13 cellular contexts compared by ENCODE assay signal in the genomic region with DNA sequence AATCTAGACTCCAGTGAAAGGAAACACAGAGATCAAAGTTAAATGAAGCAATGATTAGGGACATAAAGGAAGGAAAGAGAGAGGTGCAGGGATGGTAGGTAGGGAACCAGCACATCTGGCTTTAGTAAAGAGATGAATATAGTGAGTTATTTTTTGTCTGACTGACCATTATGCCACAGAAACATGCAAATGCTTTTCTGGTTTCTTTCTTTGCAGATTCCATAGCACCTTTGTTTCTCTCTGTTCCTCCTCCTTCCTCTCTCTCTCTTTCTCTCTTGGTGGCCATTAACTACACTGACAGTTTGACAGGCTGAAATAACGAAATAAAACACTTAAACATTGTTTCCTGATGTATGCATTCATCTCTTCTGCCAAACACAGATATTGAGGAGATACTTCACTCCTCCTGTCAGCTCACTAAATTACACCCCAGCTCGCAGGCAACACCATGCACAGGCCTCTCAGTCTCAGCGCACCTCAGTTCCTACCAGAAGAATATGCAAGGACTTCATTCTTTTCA.
DNase-seq lines count a peak whose midpoint lies in the region; ATAC-seq, FAIRE-seq and TF ChIP-seq lines count a peak whose summit lies in the region.
"Had no signal": no experiment of that assay in that cellular context is flagged by ENCODE, and none has a peak within 500 bp of the region (broad histone marks: within the 10 kb centered on the region; RNA-seq: fewer than 3 reads in every experiment).

No MANE protein-coding gene starts in this region.

- H3K27me3 ChIP-seq in MM.1S (replicated peaks; ENCODE audit: insufficient read depth, low read length): no peaks in the 10 kb centered on the region

- H3K4me2 ChIP-seq in MM.1S (ENCODE audit: low read depth, low read length): 0 out of 2 replicates have a peak overlapping the region, but pooled peaks have one; percentile 9

- DNase-seq in MM.1S (no peak), NCI-H1694 treated with DMSO at 0.1 percent for 48 hours (lab: John Stamatoyannopoulos, UW) (no peak), T-helper 1 cell (no peak), sciatic nerve (ENCODE audit: low spot score) (no peak), urothelium cell line (ENCODE audit: low spot score) (no peak)
- DNase-seq: activated naive CD8-positive, alpha-beta T cell treated with anti-CD3 and anti-CD28 coated beads, Interleukin-2, amount 10 ng/mL, durations not matched to agents 7 days and 5 days; NCI-H510A treated with DMSO at 0.1 percent for 48 hours had no signal

- H3F3A ChIP-seq in MM.1S (ENCODE audit: insufficient read depth, low read length): no peaks in the 10 kb centered on the region

- no peak overlapping the region for H2AFZ ChIP-seq in MM.1S (ENCODE audit: low read length)

- intact Hi-C loops in sciatic nerve (cut with DNase I): no loop called here

- no peak overlapping the region for H3K27ac ChIP-seq in MM.1S (ENCODE audit: low read length)
- H3K27ac ChIP-seq: coronary artery had no signal

- H3K4me3 ChIP-seq in MM.1S (ENCODE audit: low read length): no peak overlapping the region
- H3K4me3 ChIP-seq: coronary artery had no signal

- no peak for FAIRE-seq in urothelium cell line (lab: Jason Lieb, UNC)
- FAIRE-seq: TTC549 had no signal

- no peaks in the 10 kb centered on the region for H3K36me3 ChIP-seq in MM.1S (replicated peaks; ENCODE audit: insufficient read depth, low read length)

- H3K79me2 ChIP-seq in MM.1S (ENCODE audit: low read length): no peaks in the 10 kb centered on the region

- peak; percentile 72 for ATAC-seq in GM18909 (IDR thresholded peaks at IDR 0.05; ENCODE audit: poor library complexity, unreplicated experiment)
- ATAC-seq in GM21576 (IDR thresholded peaks at IDR 0.05; ENCODE audit: unreplicated experiment): peak; percentile 54
- peak; percentile 66 for ATAC-seq in HG03039 (IDR thresholded peaks at IDR 0.05; ENCODE audit: unreplicated experiment)
- ATAC-seq in sciatic nerve: no peak
- ATAC-seq: stimulated activated effector memory CD8-positive, alpha-beta T cell treated with anti-CD3 and anti-CD28 coated beads, Interleukin-12 subunit alpha, Interleukin-12 subunit beta, amount 100 ng/mL, for 72 hours had no signal

- H4K20me1 ChIP-seq in MM.1S (ENCODE audit: insufficient read depth, low read length): no peaks in the 10 kb centered on the region

- TF ChIP-seq CTCF in MM.1S (IDR thresholded peaks at IDR 0.05; ENCODE audit: low read length): no peak

- no peak overlapping the region for H3K9ac ChIP-seq in MM.1S (ENCODE audit: low read length)

- no peaks in the 10 kb centered on the region for H3K9me3 ChIP-seq in MM.1S (replicated peaks; ENCODE audit: insufficient read depth, low read length)

- 0 out of 2 replicates have a peak, but pooled peaks cover 2% of the 10 kb centered on the region for H3K4me1 ChIP-seq in MM.1S (ENCODE audit: low read length)

- no peaks in the 10 kb centered on the region for H3K9me2 ChIP-seq in MM.1S (replicated peaks; ENCODE audit: insufficient read depth, low read length)
